Comparison of ENCODE assay signal across 18 cellular contexts in the genomic region with DNA sequence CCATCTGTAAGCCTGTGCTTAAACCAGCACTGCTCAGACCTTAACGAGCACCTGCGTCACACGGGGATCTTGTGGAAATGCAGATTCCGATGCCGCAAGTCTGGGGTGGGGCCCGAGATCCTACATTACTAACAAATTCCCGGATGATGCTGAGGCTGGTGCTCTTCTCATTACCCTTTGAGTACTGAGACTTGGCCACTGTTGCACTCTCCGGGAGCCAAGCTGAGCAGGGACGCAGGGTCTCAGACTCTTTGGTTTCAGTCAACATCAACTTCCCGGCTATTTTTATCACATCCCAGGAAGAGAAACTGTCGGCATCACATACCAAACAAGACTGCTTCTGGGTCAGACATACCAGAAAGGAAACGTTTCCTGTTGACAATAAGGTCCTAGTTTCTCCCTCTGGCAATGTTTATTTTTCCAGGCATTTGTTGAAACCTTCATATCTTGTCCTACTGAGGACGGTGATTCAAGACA.
DNase-seq lines count a peak whose midpoint lies in the region; ATAC-seq and TF ChIP-seq lines count a peak whose summit lies in the region.
"Had no signal": no experiment of that assay in that cellular context is flagged by ENCODE, and none has a peak within 500 bp of the region (broad histone marks: within the 10 kb centered on the region; RNA-seq: fewer than 3 reads in every experiment).

No MANE protein-coding gene starts in this region.

- H3K23ac ChIP-seq in mesenchymal stem cell (ENCODE audit: low read length in 2 of 2), result no peak overlapping the region

- H3K27me3 ChIP-seq in PC-3 (ENCODE audit: low read length) (no peaks in the 10 kb centered on the region), mesenchymal stem cell (ENCODE audit: control insufficient read depth in 1 of 2, insufficient read depth in 1 of 2, low read length in 2 of 2) (peaks cover 0 to 28% of the 10 kb centered on the region in 2 experiments), Peyer's patch (no peaks in the 10 kb centered on the region)

- no peaks in the 10 kb centered on the region for H3K79me2 ChIP-seq in PC-3 (ENCODE audit: low read length)

- peak overlapping the region; percentile 55; the same call in 1 of the 2 replicates for H2AFZ ChIP-seq in PC-3 (ENCODE audit: low read length)
- no peak overlapping the region for H2AFZ ChIP-seq in mesenchymal stem cell (ENCODE audit: low read depth, low read length)

- TF ChIP-seq POLR2A in Peyer's patch (IDR thresholded peaks at IDR 0.05), result no peak

- H3K4ac ChIP-seq in mesenchymal stem cell (ENCODE audit: low read depth in 1 of 2, low read length in 2 of 2), result no peak overlapping the region

- no peaks in the 10 kb centered on the region for H3K79me1 ChIP-seq in mesenchymal stem cell (replicated peaks; ENCODE audit: low read length, poor library complexity, severe bottlenecking)

- BruUV-seq in PC-3 (replicated peaks; lab: Mats Ljungman, UMichigan), result no TSS peak

- H3K9ac ChIP-seq in PC-3 (ENCODE audit: low read length), result no peak overlapping the region
- no peak overlapping the region for H3K9ac ChIP-seq in mesenchymal stem cell (ENCODE audit: low read length)

- H4K8ac ChIP-seq in mesenchymal stem cell (ENCODE audit: low read length), result peak overlapping the region; percentile 0

- TF ChIP-seq CTCF in PC-3 (conservative IDR thresholded peaks at IDR 0.05; ENCODE audit: low read depth, low read length), result no peak
- no peak for TF ChIP-seq CTCF in fibroblast of villous mesenchyme (IDR thresholded peaks at IDR 0.05; ENCODE audit: insufficient read depth, low read depth, low read length)
- TF ChIP-seq CTCF in Peyer's patch (IDR thresholded peaks at IDR 0.05), result no peak

- DNase-seq in PC-3 (peak; percentile 7), fibroblast of villous mesenchyme (ENCODE audit: low read depth) (peak; percentile 15), mesenchymal stem cell (peak; percentile 30), NCI-H2227 (lab: John Stamatoyannopoulos, UW; ENCODE audit: unreplicated experiment) (no peak), Peyer's patch (no peak)
- DNase-seq in stimulated activated CD4-positive, alpha-beta T cell treated with anti-CD3 and anti-CD28 coated beads, Interleukin-4, amount 100 ng/mL, for 24 hours, result no peak
- DNase-seq: C1 segment of cervical spinal cord, KBM-7, NCI-H1105 treated with DMSO at 0.1 percent for 48 hours, NCI-H1694, NCI-H2081 treated with DMSO at 0.1 percent for 48 hours, NCI-H510A, NCI-H774, OCI-M1, RPMI8226, SHP77 treated with DMSO at 0.1 percent for 48 hours had no signal

- peak overlapping the region in 1 of 2 experiments; percentile 35 for H3K14ac ChIP-seq in mesenchymal stem cell (ENCODE audit: low read length in 2 of 2)

- 53% methylated on average over 13 of the region's 13 CpGs for WGBS in mesenchymal stem cell

- H3K36me3 ChIP-seq in PC-3 (ENCODE audit: low read depth, low read length), result no peaks in the 10 kb centered on the region
- no peaks in the 10 kb centered on the region for H3K36me3 ChIP-seq in mesenchymal stem cell (ENCODE audit: control insufficient read depth in 1 of 2, insufficient read depth in 2 of 2, low read depth in 1 of 2, low read length in 2 of 2)
- no peaks in the 10 kb centered on the region for H3K36me3 ChIP-seq in Peyer's patch
- H3K36me3 ChIP-seq: HAP-1 had no signal

- peak overlapping the region in 1 of 2 experiments; percentile 46 for H3K18ac ChIP-seq in mesenchymal stem cell (ENCODE audit: low read depth in 1 of 2, low read length in 2 of 2)

- intact Hi-C loops in PC-3 (cut with micrococcal nuclease), result no loop called here

- no peaks in the 10 kb centered on the region for H3F3A ChIP-seq in PC-3 (ENCODE audit: low read length, unreplicated experiment)

- H3K9me3 ChIP-seq in PC-3 (ENCODE audit: low read length) (no peaks in the 10 kb centered on the region), mesenchymal stem cell (ENCODE audit: control insufficient read depth, low read length) (no peaks in the 10 kb centered on the region), Peyer's patch (no peaks in the 10 kb centered on the region)
- H3K9me3 ChIP-seq: HAP-1 had no signal

- no peak overlapping the region for H2BK5ac ChIP-seq in mesenchymal stem cell (ENCODE audit: low read depth, low read length, poor library complexity, severe bottlenecking)

- H3K4me3 ChIP-seq in PC-3 (ENCODE audit: low read length) (no peak overlapping the region), fibroblast of villous mesenchyme (ENCODE audit: low read depth, low read length) (no peak overlapping the region), mesenchymal stem cell (ENCODE audit: insufficient read depth in 1 of 2, low read depth in 1 of 2, low read length in 2 of 2) (no peak overlapping the region), Peyer's patch (no peak overlapping the region)
- H3K4me3 ChIP-seq: HAP-1 had no signal

- H2BK15ac ChIP-seq in mesenchymal stem cell (ENCODE audit: low read depth, poor library complexity, severe bottlenecking), result no peak overlapping the region

- no peak overlapping the region for H2BK120ac ChIP-seq in mesenchymal stem cell (ENCODE audit: low read depth, low read length)

- H3K4me2 ChIP-seq in PC-3 (ENCODE audit: low read length) (0 out of 2 replicates have a peak overlapping the region, but pooled peaks have one; percentile 2), mesenchymal stem cell (ENCODE audit: low read length, poor library complexity, severe bottlenecking) (no peak overlapping the region)

- no peak overlapping the region for H3K27ac ChIP-seq in PC-3 (ENCODE audit: low read length)
- no peak overlapping the region for H3K27ac ChIP-seq in mesenchymal stem cell (ENCODE audit: low read length, poor library complexity, severe bottlenecking)
- no peak overlapping the region for H3K27ac ChIP-seq in Peyer's patch

- no peak overlapping the region for H2BK12ac ChIP-seq in mesenchymal stem cell (ENCODE audit: low read length in 2 of 2)

- H3K9me2 ChIP-seq in PC-3 (replicated peaks; ENCODE audit: low read length), result no peaks in the 10 kb centered on the region

- ATAC-seq in PC-3 (no peak), HG03159 (IDR thresholded peaks at IDR 0.05; ENCODE audit: unreplicated experiment) (no peak)

- CTCF ChIA-PET in PC-3 (lab: Charles Lee), result no interaction called here

- H4K91ac ChIP-seq in mesenchymal stem cell (ENCODE audit: low read length), result no peak overlapping the region

- H4K20me1 ChIP-seq in PC-3 (ENCODE audit: low read length), result no peaks in the 10 kb centered on the region

- H3K4me1 ChIP-seq in PC-3 (ENCODE audit: insufficient read depth, low read length), result no peaks in the 10 kb centered on the region; the same call in 1 of the 2 replicates
- peaks cover 5% of the 10 kb centered on the region for H3K4me1 ChIP-seq in mesenchymal stem cell (ENCODE audit: control insufficient read depth, insufficient read depth, low read depth, low read length)
- no peaks in the 10 kb centered on the region for H3K4me1 ChIP-seq in Peyer's patch
- H3K4me1 ChIP-seq: HAP-1 had no signal

- POLR2A ChIA-PET in PC-3 (lab: Charles Lee; ENCODE audit: unreplicated experiment), result no interaction called here

- H2AK5ac ChIP-seq in mesenchymal stem cell (ENCODE audit: low read length, severe bottlenecking), result no peak overlapping the region

Comparison
In these comparisons a context has a peak if more than half of its experiments do, and no peak if none do; other contexts are left out.
1. DNase-seq: peak in PC-3 (single experiment), fibroblast of villous mesenchyme (single experiment) and mesenchymal stem cell (single experiment); none in stimulated activated CD4-positive, alpha-beta T cell treated with anti-CD3 and anti-CD28 coated beads, Interleukin-4, amount 100 ng/mL, for 24 hours (single experiment), NCI-H2227 (single experiment) and Peyer's patch (0 of 3).